8 cellular contexts compared by ENCODE assay signal in the genomic region with DNA sequence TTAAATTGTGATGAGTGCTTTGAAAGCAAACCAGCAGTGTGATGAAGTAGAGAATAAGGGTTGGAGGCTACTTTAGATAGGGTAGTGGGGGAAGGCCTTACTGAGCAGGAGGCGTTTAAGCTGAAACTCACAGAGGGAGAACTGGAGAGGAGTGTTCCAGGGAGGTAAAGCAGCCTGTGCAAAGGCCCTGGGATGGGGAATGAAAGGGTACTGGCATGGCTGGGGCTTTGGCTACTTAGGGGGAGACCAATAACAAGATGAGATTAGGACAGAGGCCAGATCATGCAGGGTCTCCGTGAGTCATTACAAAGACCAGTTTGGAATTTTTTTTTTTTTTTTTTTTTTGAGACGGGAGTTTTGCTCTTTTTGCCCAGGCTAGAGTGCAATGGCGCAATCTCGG. TPM values are rescaled to one million over a fixed set of nuclear protein-coding genes. Genes with fewer than 3 reads are reported as not detected.
DNase-seq lines count a peak whose midpoint lies in the region; ATAC-seq and TF ChIP-seq lines count a peak whose summit lies in the region.

No MANE protein-coding gene starts in this region.

- peak overlapping the region; percentile 95 to 98 for H3K27ac Mint-ChIP-seq in natural killer cell treated with Interleukin-12 subunit alpha and Interleukin-12 subunit beta and Interleukin-15 and Interleukin-18, amount 100 ng/mL, for 72 hours

- H3K9ac ChIP-seq in BLaER1 treated with 17β-estradiol and CSF1 and Interleukin-3, amounts not matched to agents 10 nM and 100 nM, result peak overlapping the region in 9 of 11 experiments; percentile 82 to 95 (median 93); a peak in 16 of 22 replicates
- no peak overlapping the region; the same call in 1 of the 2 replicates for H3K9ac ChIP-seq in KMS-11
- H3K9ac ChIP-seq in mammary epithelial cell (ENCODE audit: insufficient read depth, low read length), result peak overlapping the region; percentile 89

- DNase-seq in mammary epithelial cell (no peak), NCI-H2171 (lab: John Stamatoyannopoulos, UW) (no peak), ecto neural progenitor cell (ENCODE audit: low spot score) (no peak)
- no peak for DNase-seq in natural killer cell treated with Interleukin-12 subunit alpha and Interleukin-12 subunit beta and Interleukin-15 and Interleukin-18, amount 100 ng/mL, for 72 hours (ENCODE audit: low spot score)

- no peak overlapping the region for H2AFZ ChIP-seq in KMS-11 (ENCODE audit: low read depth)
- no peak overlapping the region for H2AFZ ChIP-seq in mammary epithelial cell (ENCODE audit: low read depth, low read length)

- intact Hi-C loops in mammary epithelial cell (cut with micrococcal nuclease), result loop anchor here (1.0 to 2.0 kb wide), 4 partner anchors 25 to 139 kb away; no protein-coding TSS in a partner anchor

- H4K20me1 ChIP-seq in BLaER1 treated with 17β-estradiol and CSF1 and Interleukin-3, amounts not matched to agents 10 nM and 100 nM, result peaks cover 0 to 39% (median 25%) of the 10 kb centered on the region in 11 experiments; a peak in 13 of 22 replicates
- H4K20me1 ChIP-seq in KMS-11 (ENCODE audit: insufficient read depth) (no peaks in the 10 kb centered on the region; the same call in 1 of the 2 replicates), mammary epithelial cell (ENCODE audit: insufficient read depth, low read length) (no peaks in the 10 kb centered on the region)

- no peak for ATAC-seq in natural killer cell treated with Interleukin-12 subunit alpha and Interleukin-12 subunit beta and Interleukin-15 and Interleukin-18, amount 100 ng/mL, for 72 hours
- ATAC-seq in GM21381 (IDR thresholded peaks at IDR 0.05; ENCODE audit: unreplicated experiment) (no peak), HG03159 (IDR thresholded peaks at IDR 0.05; ENCODE audit: unreplicated experiment) (no peak)

- H3K27ac ChIP-seq in BLaER1 treated with 17β-estradiol and CSF1 and Interleukin-3, amounts not matched to agents 10 nM and 100 nM, result peak overlapping the region in 5 of 11 experiments; percentile 84 to 94 (median 92); a peak in 4 of 22 replicates
- H3K27ac ChIP-seq in KMS-11 (no peak overlapping the region), mammary epithelial cell (ENCODE audit: insufficient read depth, low read depth, low read length) (no peak overlapping the region)

- dilution Hi-C loops in mammary epithelial cell (cut with HindIII; ENCODE audit: low sequenced_read_pairs), result no loop called here

- no peaks in the 10 kb centered on the region for H3K36me3 Mint-ChIP-seq in natural killer cell treated with Interleukin-12 subunit alpha and Interleukin-12 subunit beta and Interleukin-15 and Interleukin-18, amount 100 ng/mL, for 72 hours

- no TSS peak for BruUV-seq in mammary epithelial cell (replicated peaks; lab: Mats Ljungman, UMichigan)

- TF ChIP-seq CTCF in KMS-11 (conservative IDR thresholded peaks at IDR 0.05; ENCODE audit: low read depth, low read length), result no peak
- no peak for TF ChIP-seq CTCF in mammary epithelial cell (conservative IDR thresholded peaks at IDR 0.05 in 1 of 2, IDR thresholded peaks at IDR 0.05 in 1 of 2; ENCODE audit: extremely low read depth in 1 of 2, insufficient read depth in 1 of 2, low read depth in 1 of 2, low read length in 2 of 2)

- in situ Hi-C loops in mammary epithelial cell (cut with MboI; ENCODE audit: low sequenced_read_pairs in 2 of 2), result no loop called here

- H3K4me3 ChIP-seq in BLaER1 treated with 17β-estradiol and CSF1 and Interleukin-3, amounts not matched to agents 10 nM and 100 nM, result peak overlapping the region; percentile 82 to 98 (median 91)
- H3K4me3 ChIP-seq in KMS-11 (IDR thresholded peaks at IDR 0.05; ENCODE audit: insufficient read depth, low read depth, low read length) (no peak overlapping the region), mammary epithelial cell (replicated peaks in 1 of 3; ENCODE audit: insufficient read depth in 1 of 3, low read depth in 2 of 3, low read length in 3 of 3) (peak overlapping the region; percentile 94 to 100 (median 99))

- H3K4me1 ChIP-seq in BLaER1 treated with 17β-estradiol and CSF1 and Interleukin-3, amounts not matched to agents 10 nM and 100 nM, result peaks cover 51 to 81% (median 78%) of the 10 kb centered on the region in 10 experiments
- peaks cover 30% of the 10 kb centered on the region for H3K4me1 ChIP-seq in KMS-11 (ENCODE audit: low read depth, poor library complexity, severe bottlenecking)
- H3K4me1 ChIP-seq in mammary epithelial cell (ENCODE audit: insufficient read depth, low read length), result peaks cover 47% of the 10 kb centered on the region

- H3K4me2 ChIP-seq in BLaER1 treated with 17β-estradiol and CSF1 and Interleukin-3, amounts not matched to agents 10 nM and 100 nM, result peak overlapping the region; percentile 86 to 98 (median 96)
- peak overlapping the region; percentile 85 for H3K4me2 ChIP-seq in KMS-11
- H3K4me2 ChIP-seq in mammary epithelial cell (ENCODE audit: insufficient read depth, low read depth, low read length), result peak overlapping the region; percentile 98

- H3K79me2 ChIP-seq in KMS-11 (ENCODE audit: insufficient read depth, low read depth) (peaks cover 49% of the 10 kb centered on the region), mammary epithelial cell (ENCODE audit: insufficient read depth, low read length) (peaks cover 60% of the 10 kb centered on the region)

- 100% methylated on average over 2 of the region's 5 CpGs for WGBS in mammary epithelial cell (ENCODE audit: low coverage, missing lambda C conversion rate)

- H3K27me3 Mint-ChIP-seq in natural killer cell treated with Interleukin-12 subunit alpha and Interleukin-12 subunit beta and Interleukin-15 and Interleukin-18, amount 100 ng/mL, for 72 hours, result no peaks in the 10 kb centered on the region

- H3K4me1 Mint-ChIP-seq in natural killer cell treated with Interleukin-12 subunit alpha and Interleukin-12 subunit beta and Interleukin-15 and Interleukin-18, amount 100 ng/mL, for 72 hours (ENCODE audit: low read depth in 2 of 2), result peaks cover 50 to 55% of the 10 kb centered on the region in 2 donors

- no peaks in the 10 kb centered on the region for H3K27me3 ChIP-seq in BLaER1 treated with 17β-estradiol and CSF1 and Interleukin-3, amounts not matched to agents 10 nM and 100 nM
- H3K27me3 ChIP-seq in KMS-11 (ENCODE audit: insufficient read depth, low read depth), result peaks cover 6% of the 10 kb centered on the region; the same call in 1 of the 2 replicates
- H3K27me3 ChIP-seq in mammary epithelial cell (ENCODE audit: insufficient read depth, low read length), result no peaks in the 10 kb centered on the region

- H3K9me3 ChIP-seq in BLaER1 treated with 17β-estradiol and CSF1 and Interleukin-3, amounts not matched to agents 10 nM and 100 nM (replicated peaks in 1 of 11), result no peaks in the 10 kb centered on the region
- no peaks in the 10 kb centered on the region for H3K9me3 ChIP-seq in mammary epithelial cell (replicated peaks; ENCODE audit: insufficient read depth, low read length)

- CTCF ChIA-PET in mammary epithelial cell (lab: Charles Lee; ENCODE audit: low non-redundant PET), result no interaction called here

- peaks cover 0 to 27% (median 14%) of the 10 kb centered on the region in 11 experiments; a peak in 15 of 22 replicates for H3K36me3 ChIP-seq in BLaER1 treated with 17β-estradiol and CSF1 and Interleukin-3, amounts not matched to agents 10 nM and 100 nM
- H3K36me3 ChIP-seq in KMS-11 (ENCODE audit: insufficient read depth) (no peaks in the 10 kb centered on the region), mammary epithelial cell (ENCODE audit: insufficient read depth, low read length) (no peaks in the 10 kb centered on the region)

- peak overlapping the region; percentile 96 for H3K4me3 Mint-ChIP-seq in natural killer cell treated with Interleukin-12 subunit alpha and Interleukin-12 subunit beta and Interleukin-15 and Interleukin-18, amount 100 ng/mL, for 72 hours

- no peaks in the 10 kb centered on the region for H3K9me3 Mint-ChIP-seq in natural killer cell treated with Interleukin-12 subunit alpha and Interleukin-12 subunit beta and Interleukin-15 and Interleukin-18, amount 100 ng/mL, for 72 hours

RNA-seq across cellular contexts. Expression of gene PPP5C, which starts 1.1 kb away (rescaled TPM):
- 10 to 100 TPM; 49.0 to 69.7 TPM for total RNA-seq in mammary epithelial cell
- polyA plus RNA-seq in mammary epithelial cell, result 116 TPM
- polyA minus RNA-seq in mammary epithelial cell, result 245 TPM
- 100 to 1,000 TPM in 1 of 2 donors, 10 to 100 TPM in 1; 87.4 to 153 TPM for total RNA-seq in natural killer cell treated with Interleukin-12 subunit alpha and Interleukin-12 subunit beta and Interleukin-15 and Interleukin-18, amount 100 ng/mL, for 72 hours

RNA-seq across cellular contexts. Expression of gene HIF3A, which starts 51.1 kb away (rescaled TPM):
- total RNA-seq in mammary epithelial cell, result not detected
- polyA plus RNA-seq in mammary epithelial cell, result 0.05 TPM
- not detected for polyA minus RNA-seq in mammary epithelial cell
- not detected for total RNA-seq in natural killer cell treated with Interleukin-12 subunit alpha and Interleukin-12 subunit beta and Interleukin-15 and Interleukin-18, amount 100 ng/mL, for 72 hours
